In the genomic region with DNA sequence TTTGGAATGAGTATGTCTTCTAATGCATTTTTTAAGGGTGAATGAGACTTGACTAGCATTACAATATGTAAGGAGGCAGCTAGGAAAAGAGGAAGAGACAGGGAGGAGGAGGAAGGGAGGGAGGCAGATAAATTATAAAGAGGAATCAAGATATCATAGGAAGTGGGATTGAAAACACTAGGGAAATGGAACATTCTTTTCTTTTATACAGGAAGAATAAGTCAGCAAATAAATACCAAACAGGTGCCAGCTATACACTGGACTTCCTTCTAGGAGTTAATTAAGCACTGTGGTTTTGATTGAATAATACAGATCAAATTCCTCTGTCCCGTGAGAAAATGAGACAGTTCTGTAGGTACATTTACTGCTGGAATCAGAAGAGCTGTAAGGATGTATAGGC, we compare ENCODE assay signal across 25 cellular contexts.
"Had no signal": no experiment of that assay in that cellular context is flagged by ENCODE, and none has a peak within 500 bp of the region (broad histone marks: within the 10 kb centered on the region; RNA-seq: fewer than 3 reads in every experiment).

No MANE protein-coding gene starts in this region.

- DNase-seq: IMR-90, Karpas-422, KG1, MG63, NCI-H1092, NCI-H1105 treated with DMSO at 0.1 percent for 48 hours, NCI-H1417 treated with DMSO at 0.1 percent for 48 hours, NCI-H146, NCI-H1694 treated with DMSO at 0.1 percent for 48 hours, NCI-H1930, NCI-H2081, NCI-H2107, NCI-H2227 treated with DMSO at 0.1 percent for 48 hours, NCI-H446, NCI-H510A, NCI-H524 treated with DMSO at 0.1 percent for 48 hours, NCI-H69, NCI-H774, Right ventricle myocardium superior, RPMI8226, SIG-M5 had no signal

- H3K4me3 ChIP-seq: MG63, SJSA1, SK-N-MC had no signal

- H3K4me1 ChIP-seq: SJSA1 had no signal

- H3K27ac ChIP-seq: SJSA1, SK-N-MC had no signal

- H3K9me3 ChIP-seq: MG63, SJSA1 had no signal

- H3K27me3 ChIP-seq: MG63, SJSA1 had no signal

- H3K36me3 ChIP-seq: MG63, SJSA1 had no signal

- FAIRE-seq: HepG2, RCC 7860 had no signal
